ENCODE assay signal across 8 cellular contexts in the genomic region with DNA sequence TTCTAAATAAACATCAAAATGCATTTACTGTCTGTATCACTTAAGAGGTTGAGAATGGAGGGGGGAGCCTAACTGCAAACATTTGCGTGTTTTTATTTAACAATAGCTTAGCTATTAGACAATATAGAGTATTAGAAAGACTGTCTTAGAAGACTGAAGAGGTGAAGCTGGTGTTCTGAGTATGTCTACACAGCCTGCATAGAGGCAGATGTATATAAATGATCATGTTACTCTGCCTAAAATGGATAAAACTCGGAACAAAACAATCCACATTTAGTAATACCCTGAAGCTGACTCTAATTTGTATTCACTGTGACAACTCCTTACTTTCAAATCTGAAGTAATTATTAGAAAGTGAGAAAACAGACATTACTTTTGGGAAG.
DNase-seq lines count a peak whose midpoint lies in the region; ATAC-seq and TF ChIP-seq lines count a peak whose summit lies in the region.

No MANE protein-coding gene starts in this region.

- CTCF ChIA-PET in activated CD4-positive, alpha-beta T cell treated with anti-CD3 and anti-CD28 coated beads, Interleukin-2, amount 10 ng/mL, durations not matched to agents 7 days and 5 days (lab: Charles Lee) = interaction anchor here (0.7 to 4.3 kb wide), 4 partner anchors 9 to 1816 kb away, joined by 3 to 23 read pairs (median 7); no protein-coding TSS in a partner anchor

- POLR2A ChIA-PET in activated CD4-positive, alpha-beta T cell treated with anti-CD3 and anti-CD28 coated beads, Interleukin-2, amount 10 ng/mL, durations not matched to agents 7 days and 5 days (lab: Charles Lee) = no interaction called here

- peaks cover 3% of the 10 kb centered on the region; the same call in 1 of the 2 replicates for H3K4me1 ChIP-seq in BE2C

- peaks cover 10% of the 10 kb centered on the region for H3K36me3 Mint-ChIP-seq in activated CD4-positive, alpha-beta T cell treated with anti-CD3 and anti-CD28 coated beads, Interleukin-2, amount 10 ng/mL, durations not matched to agents 7 days and 5 days (ENCODE audit: low read depth)
- H3K36me3 Mint-ChIP-seq in activated naive CD8-positive, alpha-beta T cell treated with anti-CD3 and anti-CD28 coated beads, Interleukin-2, amount 50 U/mL, for 24 hours (ENCODE audit: low read depth) = no peaks in the 10 kb centered on the region
- peaks cover 9 to 19% of the 10 kb centered on the region in 2 donors for H3K36me3 Mint-ChIP-seq in stimulated activated naive B cell treated with anti-CD40 and anti-IgM and Interleukin-4, amounts not matched to agents 10 μg/mL and 1 μg/mL and 100 μg/mL, for 72 hours

- no peak for TF ChIP-seq CTCF in BE2C (IDR thresholded peaks at IDR 0.05; ENCODE audit: low read depth, low read length)

- no peak overlapping the region for H3K4me3 ChIP-seq in BE2C (ENCODE audit: low read depth, low read length)

- H3K27me3 ChIP-seq in BE2C = no peaks in the 10 kb centered on the region

- H3K27ac Mint-ChIP-seq in activated CD4-positive, alpha-beta T cell treated with anti-CD3 and anti-CD28 coated beads, Interleukin-2, amount 10 ng/mL, durations not matched to agents 7 days and 5 days = peak overlapping the region; percentile 98
- peak overlapping the region; percentile 98 for H3K27ac Mint-ChIP-seq in activated naive CD8-positive, alpha-beta T cell treated with anti-CD3 and anti-CD28 coated beads, Interleukin-2, amount 50 U/mL, for 24 hours
- H3K27ac Mint-ChIP-seq in stimulated activated naive B cell treated with anti-CD40 and anti-IgM and Interleukin-4, amounts not matched to agents 10 μg/mL and 1 μg/mL and 100 μg/mL, for 72 hours = peak overlapping the region; percentile 93

- no peak for DNase-seq in activated CD4-positive, alpha-beta T cell treated with anti-CD3 and anti-CD28 coated beads, Interleukin-2, amount 10 ng/mL, durations not matched to agents 7 days and 5 days
- no peak for DNase-seq in activated CD4-positive, alpha-beta T cell treated with anti-CD3 and anti-CD28 coated beads for 4 hours
- no peak for DNase-seq in activated naive CD8-positive, alpha-beta T cell treated with anti-CD3 and anti-CD28 coated beads, Interleukin-2, amount 50 U/mL, for 24 hours
- DNase-seq in stimulated activated naive B cell treated with anti-CD40 and anti-IgM and Interleukin-4, amounts not matched to agents 10 μg/mL and 1 μg/mL and 100 μg/mL, for 72 hours = no peak
- DNase-seq in NCI-H1105 (lab: John Stamatoyannopoulos, UW) (no peak), BE2C (no peak)

- H3K4me1 Mint-ChIP-seq in activated CD4-positive, alpha-beta T cell treated with anti-CD3 and anti-CD28 coated beads, Interleukin-2, amount 10 ng/mL, durations not matched to agents 7 days and 5 days = peaks cover 51% of the 10 kb centered on the region
- H3K4me1 Mint-ChIP-seq in activated naive CD8-positive, alpha-beta T cell treated with anti-CD3 and anti-CD28 coated beads, Interleukin-2, amount 50 U/mL, for 24 hours = peaks cover 52% of the 10 kb centered on the region
- H3K4me1 Mint-ChIP-seq in stimulated activated naive B cell treated with anti-CD40 and anti-IgM and Interleukin-4, amounts not matched to agents 10 μg/mL and 1 μg/mL and 100 μg/mL, for 72 hours = peaks cover 17 to 42% of the 10 kb centered on the region in 2 donors

- no peak overlapping the region for H3K4me3 Mint-ChIP-seq in activated CD4-positive, alpha-beta T cell treated with anti-CD3 and anti-CD28 coated beads, Interleukin-2, amount 10 ng/mL, durations not matched to agents 7 days and 5 days
- peak overlapping the region; percentile 68 for H3K4me3 Mint-ChIP-seq in activated naive CD8-positive, alpha-beta T cell treated with anti-CD3 and anti-CD28 coated beads, Interleukin-2, amount 50 U/mL, for 24 hours
- no peak overlapping the region for H3K4me3 Mint-ChIP-seq in stimulated activated naive B cell treated with anti-CD40 and anti-IgM and Interleukin-4, amounts not matched to agents 10 μg/mL and 1 μg/mL and 100 μg/mL, for 72 hours

- H3K27me3 Mint-ChIP-seq in activated CD4-positive, alpha-beta T cell treated with anti-CD3 and anti-CD28 coated beads, Interleukin-2, amount 10 ng/mL, durations not matched to agents 7 days and 5 days = no peaks in the 10 kb centered on the region
- H3K27me3 Mint-ChIP-seq in activated naive CD8-positive, alpha-beta T cell treated with anti-CD3 and anti-CD28 coated beads, Interleukin-2, amount 50 U/mL, for 24 hours = no peaks in the 10 kb centered on the region
- H3K27me3 Mint-ChIP-seq in stimulated activated naive B cell treated with anti-CD40 and anti-IgM and Interleukin-4, amounts not matched to agents 10 μg/mL and 1 μg/mL and 100 μg/mL, for 72 hours = no peaks in the 10 kb centered on the region

- H3K9me3 ChIP-seq in BE2C = no peaks in the 10 kb centered on the region

- no peaks in the 10 kb centered on the region for H3K9me3 Mint-ChIP-seq in activated CD4-positive, alpha-beta T cell treated with anti-CD3 and anti-CD28 coated beads, Interleukin-2, amount 10 ng/mL, durations not matched to agents 7 days and 5 days
- H3K9me3 Mint-ChIP-seq in activated naive CD8-positive, alpha-beta T cell treated with anti-CD3 and anti-CD28 coated beads, Interleukin-2, amount 50 U/mL, for 24 hours = no peaks in the 10 kb centered on the region
- no peaks in the 10 kb centered on the region for H3K9me3 Mint-ChIP-seq in stimulated activated naive B cell treated with anti-CD40 and anti-IgM and Interleukin-4, amounts not matched to agents 10 μg/mL and 1 μg/mL and 100 μg/mL, for 72 hours

- no peaks in the 10 kb centered on the region for H3K36me3 ChIP-seq in BE2C

- peak; percentile 11 for ATAC-seq in HG03139 (IDR thresholded peaks at IDR 0.05; ENCODE audit: unreplicated experiment)
- no peak for ATAC-seq in activated naive CD8-positive, alpha-beta T cell treated with anti-CD3 and anti-CD28 coated beads, Interleukin-2, amount 50 U/mL, for 24 hours
- ATAC-seq in stimulated activated naive B cell treated with anti-CD40 and anti-IgM and Interleukin-4, amounts not matched to agents 10 μg/mL and 1 μg/mL and 100 μg/mL, for 72 hours (replicated peaks) = peak; percentile 4 to 20
- ATAC-seq in GM19455 (IDR thresholded peaks at IDR 0.05; ENCODE audit: unreplicated experiment) = no peak

Comparison
In these comparisons a context has a peak if more than half of its experiments do, and no peak if none do; other contexts are left out.
1. ATAC-seq: peak in HG03139 (single experiment) and stimulated activated naive B cell treated with anti-CD40 and anti-IgM and Interleukin-4, amounts not matched to agents 10 μg/mL and 1 μg/mL and 100 μg/mL, for 72 hours (2 of 2); none in activated naive CD8-positive, alpha-beta T cell treated with anti-CD3 and anti-CD28 coated beads, Interleukin-2, amount 50 U/mL, for 24 hours (single experiment) and GM19455 (single experiment).
2. Peak in every context shown above with its lines, with median percentiles within 50 percentile points of each other: H3K27ac Mint-ChIP-seq.